25 cellular contexts compared by ENCODE assay signal in genomic region chr5:152736906-152737305, GRCh38.
DNase-seq lines count a peak whose midpoint lies in the region; TF ChIP-seq lines count a peak whose summit lies in the region.
"Had no signal": no experiment of that assay in that cellular context is flagged by ENCODE, and none has a peak within 500 bp of the region (broad histone marks: within the 10 kb centered on the region; RNA-seq: fewer than 3 reads in every experiment).

No MANE protein-coding gene starts in this region.

- H3K9me3 ChIP-seq in mammary epithelial cell (replicated peaks; ENCODE audit: insufficient read depth, low read length), result no peaks in the 10 kb centered on the region
- peaks cover 26% of the 10 kb centered on the region for H3K9me3 ChIP-seq in mesenchymal stem cell (ENCODE audit: control insufficient read depth, low read length)
- H3K9me3 ChIP-seq in WERI-Rb-1 (ENCODE audit: severe bottlenecking), result no peaks in the 10 kb centered on the region
- H3K9me3 ChIP-seq: Caco-2 had no signal

- no peak overlapping the region for H3K4ac ChIP-seq in mesenchymal stem cell (ENCODE audit: low read depth in 1 of 2, low read length in 2 of 2)

- no peak overlapping the region for H4K91ac ChIP-seq in mesenchymal stem cell (ENCODE audit: low read length)

- no peak overlapping the region for H3K23ac ChIP-seq in mesenchymal stem cell (ENCODE audit: low read length in 2 of 2)

- no peak overlapping the region for H3K27ac ChIP-seq in mammary epithelial cell (ENCODE audit: insufficient read depth, low read depth, low read length)
- no peak overlapping the region for H3K27ac ChIP-seq in mesenchymal stem cell (ENCODE audit: low read length, poor library complexity, severe bottlenecking)
- no peak overlapping the region for H3K27ac ChIP-seq in WERI-Rb-1
- H3K27ac ChIP-seq: GM23248, PC-9 had no signal

- no peaks in the 10 kb centered on the region for H3K27me3 ChIP-seq in mammary epithelial cell (ENCODE audit: insufficient read depth, low read length)
- no peaks in the 10 kb centered on the region for H3K27me3 ChIP-seq in mesenchymal stem cell (ENCODE audit: control insufficient read depth in 1 of 2, insufficient read depth in 1 of 2, low read length in 2 of 2)
- no peaks in the 10 kb centered on the region for H3K27me3 ChIP-seq in WERI-Rb-1 (ENCODE audit: insufficient read depth, low read depth, severe bottlenecking)

- H2AK5ac ChIP-seq in mesenchymal stem cell (ENCODE audit: low read length, severe bottlenecking), result no peak overlapping the region

- no peak overlapping the region for H2BK5ac ChIP-seq in mesenchymal stem cell (ENCODE audit: low read depth, low read length, poor library complexity, severe bottlenecking)

- H3K4me3 ChIP-seq in mammary epithelial cell (replicated peaks in 1 of 3; ENCODE audit: insufficient read depth in 1 of 3, low read depth in 2 of 3, low read length in 3 of 3), result no peak overlapping the region
- no peak overlapping the region for H3K4me3 ChIP-seq in mesenchymal stem cell (ENCODE audit: insufficient read depth in 1 of 2, low read depth in 1 of 2, low read length in 2 of 2)
- H3K4me3 ChIP-seq in WERI-Rb-1 (ENCODE audit: low read depth, low read length), result no peak overlapping the region
- H3K4me3 ChIP-seq: GM23248, PC-9 had no signal

- H3K36me3 ChIP-seq in mammary epithelial cell (ENCODE audit: insufficient read depth, low read length) (no peaks in the 10 kb centered on the region), mesenchymal stem cell (ENCODE audit: control insufficient read depth in 1 of 2, insufficient read depth in 2 of 2, low read depth in 1 of 2, low read length in 2 of 2) (no peaks in the 10 kb centered on the region), WERI-Rb-1 (no peaks in the 10 kb centered on the region)

- H3K9ac ChIP-seq in mammary epithelial cell (ENCODE audit: insufficient read depth, low read length) (no peak overlapping the region), mesenchymal stem cell (ENCODE audit: low read length) (no peak overlapping the region)
- H3K9ac ChIP-seq: GM23248 had no signal

- no peaks in the 10 kb centered on the region for H3K79me1 ChIP-seq in mesenchymal stem cell (replicated peaks; ENCODE audit: low read length, poor library complexity, severe bottlenecking)

- dilution Hi-C loops in mammary epithelial cell (cut with HindIII; ENCODE audit: low sequenced_read_pairs), result no loop called here

- TF ChIP-seq CTCF in mammary epithelial cell (conservative IDR thresholded peaks at IDR 0.05 in 1 of 2, IDR thresholded peaks at IDR 0.05 in 1 of 2; ENCODE audit: extremely low read depth in 1 of 2, insufficient read depth in 1 of 2, low read depth in 1 of 2, low read length in 2 of 2) (no peak), WERI-Rb-1 (IDR thresholded peaks at IDR 0.05; ENCODE audit: low read depth, low read length) (no peak)

- H2BK12ac ChIP-seq in mesenchymal stem cell (ENCODE audit: low read length in 2 of 2), result no peak overlapping the region

- no peaks in the 10 kb centered on the region for H3K79me2 ChIP-seq in mammary epithelial cell (ENCODE audit: insufficient read depth, low read length)

- H3K14ac ChIP-seq in mesenchymal stem cell (ENCODE audit: low read length in 2 of 2), result no peak overlapping the region

- in situ Hi-C loops in mammary epithelial cell (cut with MboI; ENCODE audit: low sequenced_read_pairs in 2 of 2), result no loop called here

- no peak overlapping the region for H3K18ac ChIP-seq in mesenchymal stem cell (ENCODE audit: low read depth in 1 of 2, low read length in 2 of 2)

- intact Hi-C loops in mammary epithelial cell (cut with micrococcal nuclease), result no loop called here

- no TSS peak for BruUV-seq in mammary epithelial cell (replicated peaks; lab: Mats Ljungman, UMichigan)

- H3K4me1 ChIP-seq in mammary epithelial cell (ENCODE audit: insufficient read depth, low read length) (no peaks in the 10 kb centered on the region), mesenchymal stem cell (ENCODE audit: control insufficient read depth, insufficient read depth, low read depth, low read length) (no peaks in the 10 kb centered on the region)
- H3K4me1 ChIP-seq: Caco-2 had no signal

- no peak overlapping the region for H2BK15ac ChIP-seq in mesenchymal stem cell (ENCODE audit: low read depth, poor library complexity, severe bottlenecking)

- CTCF ChIA-PET in mammary epithelial cell (lab: Charles Lee; ENCODE audit: low non-redundant PET), result no interaction called here

- no peak overlapping the region for H3K4me2 ChIP-seq in mammary epithelial cell (ENCODE audit: insufficient read depth, low read depth, low read length)
- H3K4me2 ChIP-seq in mesenchymal stem cell (ENCODE audit: low read length, poor library complexity, severe bottlenecking), result no peak overlapping the region
- H3K4me2 ChIP-seq: PC-9 had no signal

- H2AFZ ChIP-seq in mammary epithelial cell (ENCODE audit: low read depth, low read length), result no peak overlapping the region
- no peak overlapping the region for H2AFZ ChIP-seq in mesenchymal stem cell (ENCODE audit: low read depth, low read length)
- H2AFZ ChIP-seq: GM23248, PC-9 had no signal

- DNase-seq in DMS53 treated with DMSO at 0.1 percent for 48 hours (lab: John Stamatoyannopoulos, UW; ENCODE audit: unreplicated experiment) (peak; percentile 60), LoVo (ENCODE audit: low spot score) (peak; percentile 9), mammary epithelial cell (peak; percentile 17), mesenchymal stem cell (peak; percentile 3), WERI-Rb-1 (no peak), medulla oblongata (ENCODE audit: extremely low spot score) (no peak), NCI-H2171 treated with DMSO at 0.1 percent for 48 hours (lab: John Stamatoyannopoulos, UW) (no peak)
- DNase-seq: C1 segment of cervical spinal cord; Caco-2; CD4-positive, alpha-beta memory T cell; DMS79 treated with DMSO at 0.1 percent for 48 hours; GF-D8; GM23248; H9; HFFc6; KBM-7; NCI-H1092 treated with DMSO at 0.1 percent for 48 hours; NCI-H1436; NCI-H1930; NCI-H2107; NCI-H446; NCI-H524 treated with DMSO at 0.1 percent for 48 hours; NCI-H774; PC-9; SHP77 had no signal

- WGBS in mammary epithelial cell (ENCODE audit: low coverage, missing lambda C conversion rate), result 70% methylated on average over 3 of the region's 4 CpGs
- WGBS in mesenchymal stem cell, result 68% methylated on average over 4 of the region's 4 CpGs

- no peak overlapping the region for H4K8ac ChIP-seq in mesenchymal stem cell (ENCODE audit: low read length)

- H2BK120ac ChIP-seq in mesenchymal stem cell (ENCODE audit: low read depth, low read length), result no peak overlapping the region

- no peaks in the 10 kb centered on the region for H4K20me1 ChIP-seq in mammary epithelial cell (ENCODE audit: insufficient read depth, low read length)

Comparison
In these comparisons a context has a peak if more than half of its experiments do, and no peak if none do; other contexts are left out.
1. DNase-seq: peak in DMS53 treated with DMSO at 0.1 percent for 48 hours (single experiment), LoVo (single experiment), mammary epithelial cell (single experiment) and mesenchymal stem cell (single experiment); none in WERI-Rb-1 (single experiment), medulla oblongata (single experiment) and NCI-H2171 treated with DMSO at 0.1 percent for 48 hours (single experiment).